ENCODE assay signal across 7 cellular contexts in the genomic region with DNA sequence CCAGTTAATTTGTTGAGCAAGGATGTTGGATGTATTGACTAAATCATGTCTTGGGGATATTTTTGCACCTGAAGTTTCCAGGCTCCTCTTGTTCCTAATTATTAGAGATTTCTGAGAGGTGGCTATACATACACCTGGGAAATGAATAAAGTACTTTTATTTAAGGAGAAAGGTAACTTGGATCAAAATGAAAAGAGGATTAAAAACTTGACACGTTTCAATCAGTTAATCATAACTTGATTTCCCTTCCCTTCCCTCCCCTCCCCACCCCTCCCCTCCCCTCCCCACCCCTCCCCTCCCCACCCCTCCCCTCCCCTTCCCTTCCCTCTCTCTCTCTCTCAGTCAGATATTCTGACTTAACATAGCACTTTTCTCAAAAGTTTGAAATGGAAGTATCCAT.
"Had no signal": no experiment of that assay in that cellular context is flagged by ENCODE, and none has a peak within 500 bp of the region (broad histone marks: within the 10 kb centered on the region; RNA-seq: fewer than 3 reads in every experiment).

No MANE protein-coding gene starts in this region.

- DNase-seq: GDM1, GF-D8 had no signal

- H3K4me3 ChIP-seq: GM12878 had no signal

- ATAC-seq: GM12878 had no signal

- FAIRE-seq: G401.6, GM12878, GM12891, GM18507, GM19239 had no signal
